Comparison of ENCODE assay signal across 8 cellular contexts in genomic region chr3:71585891-71586809, GRCh38. TPM values are rescaled to one million over a fixed set of nuclear protein-coding genes. Genes with fewer than 3 reads are reported as not detected.
DNase-seq lines count a peak whose midpoint lies in the region; ATAC-seq, FAIRE-seq and TF ChIP-seq lines count a peak whose summit lies in the region.

No MANE protein-coding gene starts in this region.

- TF ChIP-seq CTCF in C4-2B (conservative IDR thresholded peaks at IDR 0.05): peak; percentile 86
- TF ChIP-seq CTCF in GM12873 (IDR thresholded peaks at IDR 0.05; ENCODE audit: insufficient read depth, low read depth, low read length, missing control alignments): peak; percentile 56
- peak; percentile 42 to 50 for TF ChIP-seq CTCF in endothelial cell of umbilical vein (IDR thresholded peaks at IDR 0.05; ENCODE audit: extremely low read depth in 1 of 2, insufficient read depth in 1 of 2, low read depth in 1 of 2, low read length in 2 of 2)
- TF ChIP-seq CTCF in progenitor cell of endocrine pancreas (IDR thresholded peaks at IDR 0.05; ENCODE audit: unreplicated experiment): peak; percentile 70

- peaks cover 11% of the 10 kb centered on the region for H3K79me2 ChIP-seq in endothelial cell of umbilical vein (ENCODE audit: control insufficient read depth, insufficient read depth, low read length)

- intact Hi-C loops in endothelial cell of umbilical vein (cut with micrococcal nuclease): loop anchor here (1.0 to 2.0 kb wide), 8 partner anchors 76 to 1055 kb away; no protein-coding TSS in a partner anchor

- CTCF ChIA-PET in endothelial cell of umbilical vein (lab: Charles Lee): interaction anchor here (0.6 to 5.1 kb wide), 24 partner anchors 8 to 1054 kb away, joined by 3 to 32 read pairs (median 5); no protein-coding TSS in a partner anchor

- H3K9me3 Mint-ChIP-seq in progenitor cell of endocrine pancreas (ENCODE audit: low read depth): peaks cover 8% of the 10 kb centered on the region

- H3K9me3 ChIP-seq in endothelial cell of umbilical vein (replicated peaks; ENCODE audit: control insufficient read depth, insufficient read depth, low read length): no peaks in the 10 kb centered on the region

- peaks cover 22% of the 10 kb centered on the region for H3K4me1 ChIP-seq in endothelial cell of umbilical vein (ENCODE audit: control insufficient read depth, extremely low read depth, insufficient read depth, low read length)

- ATAC-seq in HG03520 (IDR thresholded peaks at IDR 0.05; ENCODE audit: unreplicated experiment) (no peak), HG02642 (IDR thresholded peaks at IDR 0.05; ENCODE audit: poor library complexity, unreplicated experiment) (no peak)

- no peaks in the 10 kb centered on the region for H3K9me1 ChIP-seq in endothelial cell of umbilical vein (replicated peaks; ENCODE audit: control insufficient read depth, extremely low read depth, insufficient read depth, low read length)

- FAIRE-seq in endothelial cell of umbilical vein (lab: Jason Lieb, UNC): peak; percentile 18

- H3K36me3 ChIP-seq in endothelial cell of umbilical vein (ENCODE audit: control insufficient read depth in 2 of 2, extremely low read depth in 1 of 2, insufficient read depth in 2 of 2, low read length in 2 of 2): no peaks in the 10 kb centered on the region

- H3K9ac ChIP-seq in endothelial cell of umbilical vein (replicated peaks; ENCODE audit: extremely low read depth, insufficient read depth, low read length): peak overlapping the region; percentile 26

- no peak for TF ChIP-seq POLR2A in endothelial cell of umbilical vein (IDR thresholded peaks at IDR 0.05; ENCODE audit: low read depth, low read length)

- no peaks in the 10 kb centered on the region for H4K20me1 ChIP-seq in endothelial cell of umbilical vein (replicated peaks; ENCODE audit: control insufficient read depth, extremely low read depth, insufficient read depth, low read length)

- H3K27ac Mint-ChIP-seq in progenitor cell of endocrine pancreas: peak overlapping the region; percentile 96

- POLR2A ChIA-PET in endothelial cell of umbilical vein (lab: Charles Lee): no interaction called here

- H3K27me3 ChIP-seq in endothelial cell of umbilical vein (ENCODE audit: control insufficient read depth in 2 of 2, insufficient read depth in 2 of 2, low read length in 2 of 2): no peaks in the 10 kb centered on the region

- dilution Hi-C loops in endothelial cell of umbilical vein (cut with MboI; ENCODE audit: extremely low pct_ligation_motif_present, low sequenced_read_pairs): no loop called here

- H3K4me3 ChIP-seq in endothelial cell of umbilical vein (replicated peaks in 1 of 3; ENCODE audit: insufficient read depth in 1 of 3, low read depth in 1 of 3, low read length in 3 of 3): peak overlapping the region in 1 of 3 experiments; percentile 10

- H3K27me3 Mint-ChIP-seq in progenitor cell of endocrine pancreas: no peaks in the 10 kb centered on the region

- H2AFZ ChIP-seq in endothelial cell of umbilical vein (ENCODE audit: low read depth, low read length): peak overlapping the region; percentile 28

- DNase-seq in SK-N-DZ (ENCODE audit: low spot score) (peak; percentile 20), endothelial cell of umbilical vein (ENCODE audit: low read depth, low spot score) (peak; percentile 84), progenitor cell of endocrine pancreas (ENCODE audit: low spot score, unreplicated experiment) (no peak)
- no peak for DNase-seq in effector CD8-positive, alpha-beta T cell (lab: John Stamatoyannopoulos, UW)

- peaks cover 23% of the 10 kb centered on the region for H3K4me1 Mint-ChIP-seq in progenitor cell of endocrine pancreas (ENCODE audit: low read depth)

- no peak overlapping the region for H3K4me3 Mint-ChIP-seq in progenitor cell of endocrine pancreas (ENCODE audit: low read depth)

- H3K4me2 ChIP-seq in endothelial cell of umbilical vein (ENCODE audit: insufficient read depth, low read length): peak overlapping the region; percentile 65

- H3K27ac ChIP-seq in C4-2B: no peak overlapping the region
- H3K27ac ChIP-seq in endothelial cell of umbilical vein (ENCODE audit: insufficient read depth, low read depth, low read length): peak overlapping the region; percentile 4

- H3K36me3 Mint-ChIP-seq in progenitor cell of endocrine pancreas (ENCODE audit: insufficient read depth): peaks cover 1% of the 10 kb centered on the region

- no TSS peak for BruUV-seq in endothelial cell of umbilical vein (replicated peaks; lab: Mats Ljungman, UMichigan)

TF ChIP-seq in endothelial cell of umbilical vein, 7 proteins besides CTCF, POLR2A, EP300 and RAD21:
- TF ChIP-seq EZH2 (IDR thresholded peaks at IDR 0.05; ENCODE audit: borderline replicate concordance, low read depth, low read length, severe bottlenecking) (no peak), JUN (IDR thresholded peaks at IDR 0.05; ENCODE audit: borderline replicate concordance, insufficient read depth, insufficient read length, low read depth) (no peak), MYC (IDR thresholded peaks at IDR 0.05; ENCODE audit: low read depth, low read length) (no peak), POLR2AphosphoS5 (IDR thresholded peaks at IDR 0.05; ENCODE audit: insufficient read depth, low read depth, low read length) (no peak), MAX (IDR thresholded peaks at IDR 0.05; ENCODE audit: insufficient read depth, insufficient read length) (no peak), GATA2 (IDR thresholded peaks at IDR 0.05; ENCODE audit: insufficient read depth, insufficient read length, low read depth, low read length) (no peak), FOS (IDR thresholded peaks at IDR 0.05; ENCODE audit: borderline replicate concordance, insufficient read depth, low read length) (no peak)

RNA-seq across cellular contexts. Expression of gene FOXP1, which starts 2.6 kb away (rescaled TPM):
- polyA plus RNA-seq in SK-N-DZ (2014; cell fraction: cytosol; rRNA removed): 5.9 and 6.7 TPM in 2 replicates
- 5.6 and 9.7 TPM in 2 replicates for polyA plus RNA-seq in SK-N-DZ (2014; cell fraction: nucleus; rRNA removed)
- total RNA-seq in endothelial cell of umbilical vein (96.9 and 107 TPM in 2 replicates), progenitor cell of endocrine pancreas (242 and 252 TPM in 2 replicates)
- polyA plus RNA-seq in endothelial cell of umbilical vein: 40.9 and 41.0 TPM in 2 replicates
- 33.9 and 34.0 TPM in 2 replicates for polyA plus RNA-seq in endothelial cell of umbilical vein (2011; cell fraction: cytosol; rRNA removed)
- 101 and 110 TPM in 2 replicates for polyA plus RNA-seq in endothelial cell of umbilical vein (2011; cell fraction: nucleus; rRNA removed)
- 35.9 and 41.9 TPM in 2 replicates for polyA plus RNA-seq in endothelial cell of umbilical vein (2012)
- 241 and 261 TPM in 2 replicates for polyA minus RNA-seq in endothelial cell of umbilical vein
- polyA minus RNA-seq in endothelial cell of umbilical vein (2011; cell fraction: cytosol; rRNA and poly(A)+ RNA removed): 13.8 TPM
- 607 and 766 TPM in 2 replicates for polyA minus RNA-seq in endothelial cell of umbilical vein (2011; cell fraction: nucleus; rRNA and poly(A)+ RNA removed)

Comparison
In these comparisons a context has a peak if more than half of its experiments do, and no peak if none do; other contexts are left out.
1. DNase-seq: peak in SK-N-DZ (single experiment) and endothelial cell of umbilical vein (single experiment); none in progenitor cell of endocrine pancreas (single experiment) and effector CD8-positive, alpha-beta T cell (single experiment).
2. Peak in every context shown above with its lines, with median percentiles within 50 percentile points of each other: CTCF ChIP-seq.